ENCODE assay signal across 23 cellular contexts in the genomic region with DNA sequence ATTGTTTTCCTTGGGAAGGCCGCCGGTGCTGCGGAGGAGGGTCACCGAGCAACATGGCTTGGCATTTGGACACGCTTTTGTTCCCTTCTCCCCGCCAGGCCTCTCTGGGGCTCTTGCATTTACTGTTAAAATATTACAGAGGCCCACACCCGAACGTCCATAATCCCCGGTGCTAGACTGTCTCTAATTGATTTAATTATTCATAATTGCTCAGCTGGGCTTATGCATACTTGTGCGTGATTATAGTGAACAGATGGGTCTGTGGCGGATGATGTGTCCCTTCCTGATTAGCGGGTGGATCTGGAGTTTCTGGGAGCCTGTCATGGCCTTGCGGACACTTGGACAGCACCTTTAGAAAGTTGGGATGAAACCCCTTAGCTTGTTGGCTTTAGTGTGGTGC.
DNase-seq lines count a peak whose midpoint lies in the region; ATAC-seq and TF ChIP-seq lines count a peak whose summit lies in the region.
"Had no signal": no experiment of that assay in that cellular context is flagged by ENCODE, and none has a peak within 500 bp of the region (broad histone marks: within the 10 kb centered on the region; RNA-seq: fewer than 3 reads in every experiment).

No MANE protein-coding gene starts in this region.

- no peak overlapping the region for H2BK5ac ChIP-seq in neuronal stem cell (ENCODE audit: low read length)

- H3K27ac ChIP-seq in OCI-LY3 (ENCODE audit: low read length) (0 out of 2 replicates have a peak overlapping the region, but pooled peaks have one; percentile 1), endodermal cell (ENCODE audit: low read depth, low read length) (peak overlapping the region; percentile 81), gastroesophageal sphincter (no peak overlapping the region), neuronal stem cell (replicated peaks; ENCODE audit: low read length) (no peak overlapping the region)
- H3K27ac ChIP-seq: RWPE1 had no signal

- no peaks in the 10 kb centered on the region for H3K79me2 ChIP-seq in OCI-LY3 (ENCODE audit: low read length)

- no peak overlapping the region for H3K14ac ChIP-seq in neuronal stem cell (ENCODE audit: low read length)

- peak; percentile 19 for DNase-seq in NCI-H748 (lab: John Stamatoyannopoulos, UW; ENCODE audit: unreplicated experiment)
- no peak for DNase-seq in NCI-H748 treated with DMSO at 0.1 percent for 48 hours (lab: John Stamatoyannopoulos, UW)
- DNase-seq in endodermal cell, result no peak
- DNase-seq in neuronal stem cell (ENCODE audit: low spot score), result no peak
- DNase-seq: 8988T; ACHN; BE2C; CD8-positive, alpha-beta memory T cell; DMS153; DND-41; Kasumi-1; MV-4-11; NCI-H2029; NCI-H446; NCI-H526 treated with DMSO at 0.1 percent for 48 hours; NK-92 treated with Interleukin-12 subunit alpha and Interleukin-12 subunit beta, amount 100 ng/mL, for 24 hours; SHP77 had no signal

- H3K79me1 ChIP-seq in neuronal stem cell (ENCODE audit: low read depth, low read length), result no peaks in the 10 kb centered on the region

- no peak overlapping the region for H2BK15ac ChIP-seq in neuronal stem cell (ENCODE audit: low read length)

- H4K91ac ChIP-seq in neuronal stem cell (ENCODE audit: low read depth, low read length, poor library complexity), result no peak overlapping the region

- H2BK12ac ChIP-seq in neuronal stem cell (ENCODE audit: low read length), result no peak overlapping the region

- H3K36me3 Mint-ChIP-seq in endodermal cell (ENCODE audit: low read depth), result no peaks in the 10 kb centered on the region
- H3K36me3 Mint-ChIP-seq: CD14-positive monocyte had no signal

- TF ChIP-seq CTCF in OCI-LY3 (IDR thresholded peaks at IDR 0.05; ENCODE audit: low read depth, low read length) (no peak), endodermal cell (conservative IDR thresholded peaks at IDR 0.05) (no peak), gastroesophageal sphincter (IDR thresholded peaks at IDR 0.05) (no peak)

- peaks cover 40% of the 10 kb centered on the region for H3K4me1 Mint-ChIP-seq in endodermal cell

- no peak for TF ChIP-seq EP300 in gastroesophageal sphincter (IDR thresholded peaks at IDR 0.05)

- no peak overlapping the region for H3K18ac ChIP-seq in neuronal stem cell (ENCODE audit: low read length)

- no peak overlapping the region; the same call in 1 of the 2 replicates for H3K9ac ChIP-seq in OCI-LY3 (ENCODE audit: low read length)
- no peak overlapping the region for H3K9ac ChIP-seq in endodermal cell (ENCODE audit: extremely low read depth, low read length, poor library complexity, severe bottlenecking)
- H3K9ac ChIP-seq in neuronal stem cell (ENCODE audit: low read depth, low read length, poor library complexity), result no peak overlapping the region

- no peaks in the 10 kb centered on the region for H3K9me3 Mint-ChIP-seq in endodermal cell

- no peak overlapping the region for H4K8ac ChIP-seq in neuronal stem cell (ENCODE audit: low read depth, low read length)

- H3K27me3 ChIP-seq in OCI-LY3 (ENCODE audit: low read depth, low read length) (peaks cover 64% of the 10 kb centered on the region), endodermal cell (ENCODE audit: control insufficient read depth, insufficient read depth, low read length, poor library complexity, severe bottlenecking) (peaks cover 8% of the 10 kb centered on the region), gastroesophageal sphincter (no peaks in the 10 kb centered on the region), neuronal stem cell (ENCODE audit: control insufficient read depth in 3 of 3, insufficient read depth in 3 of 3, low read depth in 1 of 3, low read length in 3 of 3) (peaks cover 0 to 15% (median 13%) of the 10 kb centered on the region in 3 experiments)

- no peak overlapping the region for H3K4me3 Mint-ChIP-seq in endodermal cell
- H3K4me3 Mint-ChIP-seq: CD14-positive monocyte; CD8-positive, alpha-beta memory T cell had no signal

- H3K9me3 ChIP-seq in OCI-LY3 (ENCODE audit: insufficient read depth, low read length), result no peaks in the 10 kb centered on the region
- no peaks in the 10 kb centered on the region for H3K9me3 ChIP-seq in endodermal cell (ENCODE audit: control insufficient read depth, low read length)
- H3K9me3 ChIP-seq in gastroesophageal sphincter, result no peaks in the 10 kb centered on the region
- H3K9me3 ChIP-seq in neuronal stem cell (replicated peaks in 1 of 2; ENCODE audit: control insufficient read depth in 2 of 2, insufficient read depth in 1 of 2, low read depth in 1 of 2, low read length in 2 of 2), result no peaks in the 10 kb centered on the region
- H3K9me3 ChIP-seq: BE2C had no signal

- no peak overlapping the region for H2BK120ac ChIP-seq in neuronal stem cell (ENCODE audit: low read depth, low read length)

- H3K4me1 ChIP-seq in OCI-LY3 (ENCODE audit: low read length), result peaks cover 55% of the 10 kb centered on the region
- H3K4me1 ChIP-seq in endodermal cell (ENCODE audit: control insufficient read depth, insufficient read depth, low read length), result peaks cover 8% of the 10 kb centered on the region
- no peaks in the 10 kb centered on the region for H3K4me1 ChIP-seq in gastroesophageal sphincter
- H3K4me1 ChIP-seq in neuronal stem cell (ENCODE audit: control insufficient read depth in 2 of 2, insufficient read depth in 1 of 2, low read depth in 1 of 2, low read length in 2 of 2), result peaks cover 26 to 32% of the 10 kb centered on the region in 2 donors

- no peak overlapping the region for H2AK5ac ChIP-seq in neuronal stem cell (ENCODE audit: low read depth, low read length)

- H3K27ac Mint-ChIP-seq in endodermal cell, result no peak overlapping the region
- H3K27ac Mint-ChIP-seq: CD8-positive, alpha-beta memory T cell had no signal

- H3K4me3 ChIP-seq in OCI-LY3 (ENCODE audit: low read length), result peak overlapping the region; percentile 44
- no peak overlapping the region for H3K4me3 ChIP-seq in endodermal cell (ENCODE audit: low read length)
- no peak overlapping the region for H3K4me3 ChIP-seq in gastroesophageal sphincter
- H3K4me3 ChIP-seq in neuronal stem cell (ENCODE audit: low read length in 2 of 2), result no peak overlapping the region

- WGBS in endodermal cell (ENCODE audit: insufficient coverage in 1 of 2, insufficient read length in 1 of 2), 2 experiments, result 76 to 91% methylated on average over 8 to 13 of the region's 13 CpGs
- WGBS in gastroesophageal sphincter (ENCODE audit: low coverage in 1 of 2), 2 donors, result 88 to 90% methylated on average over 5 to 13 of the region's 13 CpGs
- no CpG with 5 or more reads among the region's 13 CpGs for WGBS in neuronal stem cell (ENCODE audit: extremely low coverage in 2 of 2, insufficient read length in 2 of 2, insufficient replicate concordance in 1 of 2), 2 donors

- H3K36me3 ChIP-seq in OCI-LY3 (replicated peaks; ENCODE audit: low read depth, low read length) (no peaks in the 10 kb centered on the region), endodermal cell (ENCODE audit: control insufficient read depth, insufficient read depth, low read length) (no peaks in the 10 kb centered on the region), gastroesophageal sphincter (no peaks in the 10 kb centered on the region), neuronal stem cell (replicated peaks in 1 of 2; ENCODE audit: control insufficient read depth in 2 of 2, insufficient read depth in 2 of 2, low read length in 2 of 2) (no peaks in the 10 kb centered on the region)
- H3K36me3 ChIP-seq: BE2C had no signal

- peaks cover 27% of the 10 kb centered on the region for H3K27me3 Mint-ChIP-seq in endodermal cell (ENCODE audit: insufficient read depth)

- H3K4me2 ChIP-seq in OCI-LY3 (ENCODE audit: low read length) (peak overlapping the region; percentile 74), neuronal stem cell (ENCODE audit: insufficient read depth, low read length, poor library complexity, severe bottlenecking) (no peak overlapping the region)

- no peak for TF ChIP-seq POLR2A in gastroesophageal sphincter (IDR thresholded peaks at IDR 0.05)

- no peak for ATAC-seq in gastroesophageal sphincter
- ATAC-seq in HG02973 (IDR thresholded peaks at IDR 0.05; ENCODE audit: unreplicated experiment), result no peak
- ATAC-seq: HepG2 had no signal

- H3K23ac ChIP-seq in neuronal stem cell (ENCODE audit: low read depth, low read length, poor library complexity), result no peak overlapping the region

- peaks cover 35% of the 10 kb centered on the region for H4K20me1 ChIP-seq in OCI-LY3 (ENCODE audit: insufficient read depth, low read length)

- H3K4ac ChIP-seq in neuronal stem cell (ENCODE audit: low read length), result no peak overlapping the region

- H2AFZ ChIP-seq in OCI-LY3 (ENCODE audit: low read depth, low read length), result no peak overlapping the region
- no peak overlapping the region for H2AFZ ChIP-seq in neuronal stem cell (ENCODE audit: low read length)

Comparison
In these comparisons a context has a peak if more than half of its experiments do, and no peak if none do; other contexts are left out.
1. H3K27ac ChIP-seq: peak in OCI-LY3 (single experiment) and endodermal cell (single experiment); none in gastroesophageal sphincter (0 of 4) and neuronal stem cell (single experiment).